Comparison of ENCODE assay signal across 8 cellular contexts in genomic region chr2:57720728-57721627, GRCh38.
DNase-seq lines count a peak whose midpoint lies in the region; ATAC-seq, FAIRE-seq and TF ChIP-seq lines count a peak whose summit lies in the region.

No MANE protein-coding gene starts in this region.

- peak; percentile 73 for ATAC-seq in CD4-positive, alpha-beta T cell (ENCODE audit: poor library complexity)
- ATAC-seq in GM19035 (IDR thresholded peaks at IDR 0.05; ENCODE audit: unreplicated experiment) (peak; percentile 100), HG03108 (IDR thresholded peaks at IDR 0.05; ENCODE audit: unreplicated experiment) (peak; percentile 98)
- peak; percentile 99 for ATAC-seq in activated CD8-positive, alpha-beta T cell treated with anti-CD3 and anti-CD28 coated beads for 36 hours
- ATAC-seq in naive thymus-derived CD4-positive, alpha-beta T cell, result peak; percentile 77

- peak; percentile 17 for FAIRE-seq in urothelium cell line (lab: Jason Lieb, UNC)

- H3K9me3 ChIP-seq in CD4-positive, alpha-beta T cell (ENCODE audit: control insufficient read depth, low read length), result no peaks in the 10 kb centered on the region
- H3K9me3 ChIP-seq in esophagus squamous epithelium, result no peaks in the 10 kb centered on the region
- no peaks in the 10 kb centered on the region for H3K9me3 ChIP-seq in naive thymus-derived CD4-positive, alpha-beta T cell (ENCODE audit: control insufficient read depth in 2 of 3, low read length in 3 of 3)

- no peaks in the 10 kb centered on the region for H3K27me3 ChIP-seq in CD4-positive, alpha-beta T cell (ENCODE audit: control insufficient read depth, insufficient read depth, low read length)
- no peaks in the 10 kb centered on the region for H3K27me3 ChIP-seq in esophagus squamous epithelium
- H3K27me3 ChIP-seq in naive thymus-derived CD4-positive, alpha-beta T cell (ENCODE audit: control insufficient read depth in 2 of 2, insufficient read depth in 2 of 2, low read length in 2 of 2), result no peaks in the 10 kb centered on the region

- 25 to 33% methylated on average over 12 to 14 of the region's 16 CpGs for WGBS in esophagus squamous epithelium, 2 donors

- POLR2A ChIA-PET in CD4-positive, alpha-beta T cell (lab: Charles Lee), result no interaction called here
- POLR2A ChIA-PET in activated CD8-positive, alpha-beta T cell treated with anti-CD3 and anti-CD28 coated beads for 36 hours (lab: Charles Lee), result no interaction called here
- POLR2A ChIA-PET in naive thymus-derived CD4-positive, alpha-beta T cell (lab: Charles Lee), result no interaction called here

- peaks cover 0 to 5% (median 0%) of the 10 kb centered on the region in 3 donors for H3K4me1 ChIP-seq in esophagus squamous epithelium
- H3K4me1 ChIP-seq in naive thymus-derived CD4-positive, alpha-beta T cell (ENCODE audit: control insufficient read depth in 2 of 2, insufficient read depth in 2 of 2, low read length in 2 of 2), result no peaks in the 10 kb centered on the region

- no peak overlapping the region for H3K27ac Mint-ChIP-seq in CD4-positive, alpha-beta T cell
- no peak overlapping the region for H3K27ac Mint-ChIP-seq in activated CD8-positive, alpha-beta T cell treated with anti-CD3 and anti-CD28 coated beads for 36 hours
- peak overlapping the region in 1 of 9 donors; percentile 8 for H3K27ac Mint-ChIP-seq in naive thymus-derived CD4-positive, alpha-beta T cell

- peak; percentile 64 for TF ChIP-seq CTCF in CD4-positive, alpha-beta T cell (IDR thresholded peaks at IDR 0.05)
- peak; percentile 66 for TF ChIP-seq CTCF in activated CD8-positive, alpha-beta T cell treated with anti-CD3 and anti-CD28 coated beads for 36 hours (IDR thresholded peaks at IDR 0.05)
- TF ChIP-seq CTCF in esophagus squamous epithelium (IDR thresholded peaks at IDR 0.05), result peak in 5 of 6 experiments; percentile 23 to 57 (median 45)

- peaks cover 6% of the 10 kb centered on the region for H3K4me1 Mint-ChIP-seq in CD4-positive, alpha-beta T cell (ENCODE audit: low read depth)
- peaks cover 6% of the 10 kb centered on the region for H3K4me1 Mint-ChIP-seq in activated CD8-positive, alpha-beta T cell treated with anti-CD3 and anti-CD28 coated beads for 36 hours (ENCODE audit: low read depth)
- H3K4me1 Mint-ChIP-seq in naive thymus-derived CD4-positive, alpha-beta T cell, result peaks cover 3 to 12% (median 6%) of the 10 kb centered on the region in 7 donors

- peak overlapping the region; percentile 6 for H3K4me3 Mint-ChIP-seq in CD4-positive, alpha-beta T cell
- no peak overlapping the region for H3K4me3 Mint-ChIP-seq in activated CD8-positive, alpha-beta T cell treated with anti-CD3 and anti-CD28 coated beads for 36 hours
- H3K4me3 Mint-ChIP-seq in naive thymus-derived CD4-positive, alpha-beta T cell, result peak overlapping the region in 6 of 10 donors; percentile 47 to 75 (median 60)

- peak overlapping the region in 1 of 4 donors; percentile 34 for H3K4me3 ChIP-seq in esophagus squamous epithelium
- no peak overlapping the region for H3K4me3 ChIP-seq in naive thymus-derived CD4-positive, alpha-beta T cell (ENCODE audit: low read length)

- no peaks in the 10 kb centered on the region for H3K9me3 Mint-ChIP-seq in CD4-positive, alpha-beta T cell
- no peaks in the 10 kb centered on the region for H3K9me3 Mint-ChIP-seq in activated CD8-positive, alpha-beta T cell treated with anti-CD3 and anti-CD28 coated beads for 36 hours
- peaks cover 0 to 1% (median 0%) of the 10 kb centered on the region in 11 donors for H3K9me3 Mint-ChIP-seq in naive thymus-derived CD4-positive, alpha-beta T cell

- CTCF ChIA-PET in CD4-positive, alpha-beta T cell (lab: Charles Lee), result no interaction called here
- CTCF ChIA-PET in activated CD8-positive, alpha-beta T cell treated with anti-CD3 and anti-CD28 coated beads for 36 hours (lab: Charles Lee), result interaction anchor here (0.6 to 1.4 kb wide), 15 partner anchors 9 to 1869 kb away, joined by 3 to 6 read pairs (median 3); no protein-coding TSS in a partner anchor
- CTCF ChIA-PET in naive thymus-derived CD4-positive, alpha-beta T cell (lab: Charles Lee), result no interaction called here

- no peak for TF ChIP-seq POLR2A in esophagus squamous epithelium (IDR thresholded peaks at IDR 0.05)

- intact Hi-C loops in CD4-positive, alpha-beta T cell (cut with DNase I, micrococcal nuclease), result no loop called here
- intact Hi-C loops in activated CD8-positive, alpha-beta T cell treated with anti-CD3 and anti-CD28 coated beads for 36 hours (cut with micrococcal nuclease), result no loop called here
- intact Hi-C loops in esophagus squamous epithelium (cut with DNase I), result no loop called here
- intact Hi-C loops in naive thymus-derived CD4-positive, alpha-beta T cell (cut with micrococcal nuclease), result loop anchor here in 1 of 2 donors (5.0 kb wide), 1 partner anchor 186 kb away; no protein-coding TSS in a partner anchor

- H3K27me3 Mint-ChIP-seq in CD4-positive, alpha-beta T cell, result no peaks in the 10 kb centered on the region
- peaks cover 4% of the 10 kb centered on the region for H3K27me3 Mint-ChIP-seq in activated CD8-positive, alpha-beta T cell treated with anti-CD3 and anti-CD28 coated beads for 36 hours
- peaks cover 0 to 16% (median 7%) of the 10 kb centered on the region in 5 donors for H3K27me3 Mint-ChIP-seq in naive thymus-derived CD4-positive, alpha-beta T cell

- peak in 3 of 10 experiments; percentile 0 to 4 (median 0) for DNase-seq in CD4-positive, alpha-beta T cell
- DNase-seq in NCI-H2227 (lab: John Stamatoyannopoulos, UW; ENCODE audit: unreplicated experiment) (peak; percentile 79), esophagus squamous epithelium (lab: John Stamatoyannopoulos, UW) (no peak), urothelium cell line (ENCODE audit: low spot score) (peak; percentile 76)
- peak; percentile 53 for DNase-seq in activated CD8-positive, alpha-beta T cell treated with anti-CD3 and anti-CD28 coated beads for 36 hours
- peak in 6 of 9 donors; percentile 10 to 39 (median 30) for DNase-seq in naive thymus-derived CD4-positive, alpha-beta T cell

- H3K36me3 Mint-ChIP-seq in CD4-positive, alpha-beta T cell (ENCODE audit: low read depth), result no peaks in the 10 kb centered on the region
- no peaks in the 10 kb centered on the region for H3K36me3 Mint-ChIP-seq in activated CD8-positive, alpha-beta T cell treated with anti-CD3 and anti-CD28 coated beads for 36 hours (ENCODE audit: low read depth)
- H3K36me3 Mint-ChIP-seq in naive thymus-derived CD4-positive, alpha-beta T cell, result no peaks in the 10 kb centered on the region

- H3K36me3 ChIP-seq in esophagus squamous epithelium, result no peaks in the 10 kb centered on the region
- no peaks in the 10 kb centered on the region for H3K36me3 ChIP-seq in naive thymus-derived CD4-positive, alpha-beta T cell (ENCODE audit: control insufficient read depth in 2 of 3, insufficient read depth in 3 of 3, low read length in 3 of 3)

- no peak overlapping the region for H3K27ac ChIP-seq in CD4-positive, alpha-beta T cell (ENCODE audit: low read depth, low read length)
- H3K27ac ChIP-seq in esophagus squamous epithelium, result no peak overlapping the region
- H3K27ac ChIP-seq in naive thymus-derived CD4-positive, alpha-beta T cell (ENCODE audit: low read depth, low read length), result no peak overlapping the region
